19 cellular contexts compared by ENCODE assay signal in genomic region chr17:34366529-34367107, GRCh38. TPM values are rescaled to one million over a fixed set of nuclear protein-coding genes. Genes with fewer than 3 reads are reported as not detected.
"Had no signal": no experiment of that assay in that cellular context is flagged by ENCODE, and none has a peak within 500 bp of the region (broad histone marks: within the 10 kb centered on the region; RNA-seq: fewer than 3 reads in every experiment).

No MANE protein-coding gene starts in this region.

- H3K27ac ChIP-seq: colonic mucosa, lower lobe of right lung had no signal

- H3K27me3 ChIP-seq: colonic mucosa had no signal

- H3K4me1 ChIP-seq: colonic mucosa had no signal

- ATAC-seq: naive thymus-derived CD4-positive, alpha-beta T cell; sciatic nerve had no signal

- H3K9me3 Mint-ChIP-seq: activated B cell treated with CpG ODN at 0.5 μM for 24 hours; activated naive CD4-positive, alpha-beta T cell treated with anti-CD3 and anti-CD28 coated beads, Interleukin-2, amount 50 U/mL, for 24 hours; naive thymus-derived CD4-positive, alpha-beta T cell had no signal

- H3K4me3 ChIP-seq: colonic mucosa, lower lobe of right lung had no signal

- H3K36me3 Mint-ChIP-seq: activated naive CD4-positive, alpha-beta T cell treated with anti-CD3 and anti-CD28 coated beads, Interleukin-2, amount 50 U/mL, for 24 hours; naive thymus-derived CD4-positive, alpha-beta T cell had no signal

- H3K36me3 ChIP-seq: colonic mucosa, lower lobe of right lung had no signal

- H3K4me3 Mint-ChIP-seq: activated B cell treated with CpG ODN at 0.5 μM for 24 hours; activated naive CD4-positive, alpha-beta T cell treated with anti-CD3 and anti-CD28 coated beads, Interleukin-2, amount 50 U/mL, for 24 hours; naive thymus-derived CD4-positive, alpha-beta T cell had no signal

- DNase-seq: activated B cell treated with CpG ODN at 0.5 μM for 24 hours; activated CD4-positive, alpha-beta T cell treated with anti-CD3 and anti-CD28 coated beads, Interleukin-2, amount 50 U/mL, for 1 hour; activated effector memory CD4-positive, alpha-beta T cell treated with Interleukin-2 at 50 U/mL for 16 hours; activated T-cell treated with anti-CD3 and anti-CD28 coated beads, Interleukin-2, amount 50 U/mL, for 1 hour; colonic mucosa; effector memory CD4-positive, alpha-beta T cell; kidney glomerular epithelial cell; lower lobe of right lung; midbrain; naive thymus-derived CD4-positive, alpha-beta T cell; stimulated activated CD4-positive, alpha-beta T cell treated with anti-CD3 and anti-CD28 coated beads, Interleukin-2, amount 100 ng/mL, for 24 hours; stimulated activated naive CD4-positive, alpha-beta T cell; trophoblast cell had no signal

- H3K9me3 ChIP-seq: colonic mucosa, lower lobe of right lung had no signal

- H3K27ac Mint-ChIP-seq: activated B cell treated with CpG ODN at 0.5 μM for 24 hours; activated naive CD4-positive, alpha-beta T cell treated with anti-CD3 and anti-CD28 coated beads, Interleukin-2, amount 50 U/mL, for 24 hours; progenitor cell of endocrine pancreas had no signal

RNA-seq across cellular contexts. Expression of gene CCL1, which starts 3.6 kb away (rescaled TPM):
- total RNA-seq: activated B cell treated with CpG ODN at 0.5 μM for 24 hours, colonic mucosa, epithelial cell of proximal tubule, glomerular endothelial cell, lower lobe of right lung, progenitor cell of endocrine pancreas, sciatic nerve had no signal
- polyA plus RNA-seq: naive thymus-derived CD4-positive, alpha-beta T cell had no signal

RNA-seq across cellular contexts. Expression of gene CCL13, which starts 10.3 kb away (rescaled TPM):
- total RNA-seq: activated B cell treated with CpG ODN at 0.5 μM for 24 hours; epithelial cell of proximal tubule; glomerular endothelial cell; naive thymus-derived CD4-positive, alpha-beta T cell; progenitor cell of endocrine pancreas; T-helper 1 cell treated with Interleukin-12 subunit alpha and Interleukin-12 subunit beta and Interleukin-4 antibody, amounts not matched to agents 30 ng/mL and 1 ng/mL, for 36 hours had no signal
- polyA plus RNA-seq: naive thymus-derived CD4-positive, alpha-beta T cell had no signal

RNA-seq across cellular contexts. Expression of gene CCL8, which starts 47.4 kb away (rescaled TPM):
- total RNA-seq: activated B cell treated with CpG ODN at 0.5 μM for 24 hours; epithelial cell of proximal tubule; naive thymus-derived CD4-positive, alpha-beta T cell; progenitor cell of endocrine pancreas; T-helper 1 cell treated with Interleukin-12 subunit alpha and Interleukin-12 subunit beta and Interleukin-4 antibody, amounts not matched to agents 30 ng/mL and 1 ng/mL, for 36 hours had no signal
- polyA plus RNA-seq: naive thymus-derived CD4-positive, alpha-beta T cell had no signal
